Comparison of ENCODE assay signal across 30 cellular contexts in genomic region chr4:146343776-146344175, GRCh38.
"Had no signal": no experiment of that assay in that cellular context is flagged by ENCODE, and none has a peak within 500 bp of the region (broad histone marks: within the 10 kb centered on the region; RNA-seq: fewer than 3 reads in every experiment).

No MANE protein-coding gene starts in this region.

- H3K4me3 Mint-ChIP-seq: activated CD4-positive, alpha-beta memory T cell treated with anti-CD3 and anti-CD28 coated beads, Interleukin-2, amount 10 ng/mL, durations not matched to agents 7 days and 5 days; activated CD4-positive, alpha-beta T cell treated with anti-CD3 and anti-CD28 coated beads, Interleukin-2, amount 10 ng/mL, durations not matched to agents 7 days and 5 days; activated naive CD4-positive, alpha-beta T cell treated with anti-CD3 and anti-CD28 coated beads for 36 hours; activated naive CD4-positive, alpha-beta T cell treated with anti-CD3 and anti-CD28 coated beads, Interleukin-2, amount 50 U/mL, for 24 hours; activated naive CD8-positive, alpha-beta T cell treated with anti-CD3 and anti-CD28 coated beads for 36 hours; activated naive CD8-positive, alpha-beta T cell treated with anti-CD3 and anti-CD28 coated beads, Interleukin-2, amount 50 U/mL, for 24 hours; activated T-cell treated with anti-CD3 and anti-CD28 coated beads, Interleukin-2, amount 50 U/mL, for 4 hours; activated T-helper 1 cell treated with anti-CD3 and anti-CD28 coated beads, Interleukin-12 subunit alpha, Interleukin-12 subunit beta, Interleukin-2, Interleukin-4 antibody, amounts not matched to agents 30 ng/mL and 10 ng/mL and 1 ng/mL, durations not matched to agents 14 hours and 24 hours and 36 hours; brain had no signal

- H3K36me3 Mint-ChIP-seq: activated naive CD4-positive, alpha-beta T cell treated with anti-CD3 and anti-CD28 coated beads, Interleukin-2, amount 50 U/mL, for 24 hours; activated naive CD8-positive, alpha-beta T cell treated with anti-CD3 and anti-CD28 coated beads for 36 hours; brain had no signal

- H3K27ac ChIP-seq: adrenal gland, breast epithelium, cardiac muscle cell, colonic mucosa, epithelial cell of prostate, esophagus squamous epithelium, gastroesophageal sphincter, heart right ventricle had no signal

- H3K4me3 ChIP-seq: adrenal gland, breast epithelium, cardiac muscle cell, colonic mucosa, esophagus squamous epithelium, gastroesophageal sphincter, heart right ventricle had no signal

- H3K9me3 Mint-ChIP-seq: activated CD4-positive, alpha-beta memory T cell treated with anti-CD3 and anti-CD28 coated beads, Interleukin-2, amount 10 ng/mL, durations not matched to agents 7 days and 5 days; activated CD4-positive, alpha-beta T cell treated with anti-CD3 and anti-CD28 coated beads, Interleukin-2, amount 10 ng/mL, durations not matched to agents 7 days and 5 days; activated naive CD4-positive, alpha-beta T cell treated with anti-CD3 and anti-CD28 coated beads for 36 hours; activated naive CD4-positive, alpha-beta T cell treated with anti-CD3 and anti-CD28 coated beads, Interleukin-2, amount 50 U/mL, for 24 hours; activated naive CD8-positive, alpha-beta T cell treated with anti-CD3 and anti-CD28 coated beads for 36 hours; activated naive CD8-positive, alpha-beta T cell treated with anti-CD3 and anti-CD28 coated beads, Interleukin-2, amount 50 U/mL, for 24 hours; activated T-cell treated with anti-CD3 and anti-CD28 coated beads, Interleukin-2, amount 50 U/mL, for 4 hours; activated T-helper 1 cell treated with anti-CD3 and anti-CD28 coated beads, Interleukin-12 subunit alpha, Interleukin-12 subunit beta, Interleukin-2, Interleukin-4 antibody, amounts not matched to agents 30 ng/mL and 10 ng/mL and 1 ng/mL, durations not matched to agents 14 hours and 24 hours and 36 hours; activated T-helper 2 cell treated with anti-CD3 and anti-CD28 coated beads, Interferon-gamma antibody, Interleukin-2, Interleukin-4, amounts not matched to agents 10 μg/mL and 5 μg/mL and 100 μg/mL, durations not matched to agents 14 hours and 24 hours and 36 hours; brain had no signal

- DNase-seq: activated CD4-positive, alpha-beta memory T cell treated with anti-CD3 and anti-CD28 coated beads, Interleukin-2, amount 10 ng/mL, durations not matched to agents 7 days and 5 days; activated CD4-positive, alpha-beta T cell treated with anti-CD3 and anti-CD28 coated beads for 1 hour; activated CD4-positive, alpha-beta T cell treated with anti-CD3 and anti-CD28 coated beads for 4 hours; activated CD4-positive, alpha-beta T cell treated with anti-CD3 and anti-CD28 coated beads, Interleukin-2, amount 10 ng/mL, durations not matched to agents 7 days and 5 days; activated CD4-positive, alpha-beta T cell treated with anti-CD3 and anti-CD28 coated beads, Interleukin-2, amount 50 U/mL, for 4 hours; activated CD4-positive, CD25-positive, alpha-beta regulatory T cell; activated CD8-positive, alpha-beta memory T cell treated with anti-CD3 and anti-CD28 coated beads, Interleukin-2, amount 50 U/mL, for 48 hours; activated effector memory CD4-positive, alpha-beta T cell treated with anti-CD3 and anti-CD28 coated beads, Interleukin-2, amount 50 U/mL, for 16 hours; activated naive CD4-positive, alpha-beta T cell treated with anti-CD3 and anti-CD28 coated beads for 36 hours; activated naive CD8-positive, alpha-beta T cell treated with anti-CD3 and anti-CD28 coated beads for 36 hours; activated naive CD8-positive, alpha-beta T cell treated with anti-CD3 and anti-CD28 coated beads, Interleukin-2, amount 50 U/mL, for 24 hours; activated T-cell treated with anti-CD3 and anti-CD28 coated beads, Interleukin-2, amount 50 U/mL, for 4 hours; adrenal gland; amygdala; aorta; central memory CD4-positive, alpha-beta T cell; cerebellar nuclear complex; colonic mucosa; effector CD8-positive, alpha-beta T cell; esophagus squamous epithelium; foreskin melanocyte; heart right ventricle had no signal

- H3K4me1 Mint-ChIP-seq: activated CD4-positive, alpha-beta T cell treated with anti-CD3 and anti-CD28 coated beads, Interleukin-2, amount 10 ng/mL, durations not matched to agents 7 days and 5 days had no signal

- H3K36me3 ChIP-seq: adrenal gland, breast epithelium, cardiac muscle cell, colonic mucosa, esophagus squamous epithelium, gastroesophageal sphincter, heart right ventricle had no signal

- H3K27me3 Mint-ChIP-seq: activated CD4-positive, alpha-beta memory T cell treated with anti-CD3 and anti-CD28 coated beads, Interleukin-2, amount 10 ng/mL, durations not matched to agents 7 days and 5 days; activated CD4-positive, alpha-beta T cell treated with anti-CD3 and anti-CD28 coated beads, Interleukin-2, amount 10 ng/mL, durations not matched to agents 7 days and 5 days; activated naive CD4-positive, alpha-beta T cell treated with anti-CD3 and anti-CD28 coated beads, Interleukin-2, amount 50 U/mL, for 24 hours; activated naive CD8-positive, alpha-beta T cell treated with anti-CD3 and anti-CD28 coated beads for 36 hours; activated naive CD8-positive, alpha-beta T cell treated with anti-CD3 and anti-CD28 coated beads, Interleukin-2, amount 50 U/mL, for 24 hours; brain had no signal

- H3K9me3 ChIP-seq: adrenal gland, breast epithelium, colonic mucosa, esophagus squamous epithelium, gastroesophageal sphincter, heart right ventricle had no signal

- H3K27ac Mint-ChIP-seq: activated CD4-positive, alpha-beta memory T cell treated with anti-CD3 and anti-CD28 coated beads, Interleukin-2, amount 10 ng/mL, durations not matched to agents 7 days and 5 days; activated CD4-positive, alpha-beta T cell treated with anti-CD3 and anti-CD28 coated beads, Interleukin-2, amount 10 ng/mL, durations not matched to agents 7 days and 5 days; activated naive CD4-positive, alpha-beta T cell treated with anti-CD3 and anti-CD28 coated beads for 36 hours; activated naive CD4-positive, alpha-beta T cell treated with anti-CD3 and anti-CD28 coated beads, Interleukin-2, amount 50 U/mL, for 24 hours; activated naive CD8-positive, alpha-beta T cell treated with anti-CD3 and anti-CD28 coated beads for 36 hours; activated naive CD8-positive, alpha-beta T cell treated with anti-CD3 and anti-CD28 coated beads, Interleukin-2, amount 50 U/mL, for 24 hours; activated T-helper 1 cell treated with anti-CD3 and anti-CD28 coated beads, Interleukin-12 subunit alpha, Interleukin-12 subunit beta, Interleukin-2, Interleukin-4 antibody, amounts not matched to agents 30 ng/mL and 10 ng/mL and 1 ng/mL, durations not matched to agents 14 hours and 24 hours and 36 hours; activated T-helper 2 cell treated with anti-CD3 and anti-CD28 coated beads, Interferon-gamma antibody, Interleukin-2, Interleukin-4, amounts not matched to agents 10 μg/mL and 5 μg/mL and 100 μg/mL, durations not matched to agents 14 hours and 24 hours and 36 hours; brain had no signal

- ATAC-seq: activated T-cell treated with anti-CD3 and anti-CD28 coated beads, Interleukin-2, amount 50 U/mL, for 4 hours; gastroesophageal sphincter; heart right ventricle had no signal
